In the genomic region with DNA sequence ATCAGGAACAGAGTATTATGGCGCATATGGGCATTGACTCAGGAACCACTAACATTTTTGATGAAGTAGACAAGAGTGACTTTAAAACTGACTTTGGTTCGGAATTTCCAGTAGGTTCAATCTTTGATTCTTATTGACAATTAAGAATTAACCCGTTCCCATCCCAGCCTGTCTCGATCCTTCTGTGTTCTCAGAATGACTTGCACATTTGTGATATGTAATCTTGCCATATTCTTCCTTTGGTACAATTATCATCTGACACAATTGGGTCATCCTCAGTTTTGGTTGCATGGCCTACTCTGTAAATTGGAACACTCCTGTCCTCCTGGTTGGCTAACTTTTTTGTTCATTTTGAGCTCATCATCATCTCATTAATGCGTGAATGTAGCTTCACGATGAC, we compare ENCODE assay signal across 24 cellular contexts. TPM values are rescaled to one million over a fixed set of nuclear protein-coding genes. Genes with fewer than 3 reads are reported as not detected.
A peak's percentile ranks its signal among the peaks of the same experiment; 100 is the strongest.
DNase-seq lines count a peak whose midpoint lies in the region; ATAC-seq, FAIRE-seq and TF ChIP-seq lines count a peak whose summit lies in the region.
"Had no signal": no experiment of that assay in that cellular context is flagged by ENCODE, and none has a peak within 500 bp of the region (broad histone marks: within the 10 kb centered on the region; RNA-seq: fewer than 3 reads in every experiment).

No MANE protein-coding gene starts in this region.

- H4K20me1 ChIP-seq in HepG2 (ENCODE audit: insufficient read depth, low read length): no peaks in the 10 kb centered on the region
- H4K20me1 ChIP-seq: BLaER1 had no signal

- H3K9me3 Mint-ChIP-seq in activated CD4-positive, alpha-beta memory T cell treated with anti-CD3 and anti-CD28 coated beads for 36 hours: peaks cover 14% of the 10 kb centered on the region
- H3K9me3 Mint-ChIP-seq in activated CD4-positive, alpha-beta memory T cell treated with anti-CD3 and anti-CD28 coated beads, Interleukin-2, amount 10 ng/mL, durations not matched to agents 7 days and 5 days: peaks cover 17% of the 10 kb centered on the region
- no peaks in the 10 kb centered on the region for H3K9me3 Mint-ChIP-seq in activated T-helper 17 cell treated with anti-CD3 and anti-CD28 coated beads, Interleukin-2, amount 50 U/mL, for 72 hours
- no peaks in the 10 kb centered on the region for H3K9me3 Mint-ChIP-seq in chondrocyte (ENCODE audit: low read depth)
- H3K9me3 Mint-ChIP-seq: CD4-positive, CD25-positive, alpha-beta regulatory T cell had no signal

- ATAC-seq in HepG2 (no peak), right lobe of liver (no peak)
- peak; percentile 15 for ATAC-seq in activated T-helper 17 cell treated with anti-CD3 and anti-CD28 coated beads, Interleukin-2, amount 50 U/mL, for 72 hours (replicated peaks)

- H2AFZ ChIP-seq in HepG2 (ENCODE audit: low read length): no peak overlapping the region

- no peak overlapping the region for H3K4me3 ChIP-seq in HepG2 (replicated peaks in 1 of 3; ENCODE audit: insufficient read depth in 1 of 3, low read depth in 2 of 3, low read length in 3 of 3)
- no peak overlapping the region for H3K4me3 ChIP-seq in right lobe of liver
- H3K4me3 ChIP-seq in sigmoid colon: no peak overlapping the region
- H3K4me3 ChIP-seq: BLaER1, MG63 had no signal

- POLR2A ChIA-PET in activated CD4-positive, alpha-beta memory T cell treated with anti-CD3 and anti-CD28 coated beads for 36 hours (lab: Charles Lee): interaction anchor here (0.7 to 2.0 kb wide), 4 partner anchors 8 to 17 kb away, joined by 3 to 10 read pairs (median 5); a partner anchor contains a TSS
- POLR2A ChIA-PET in activated CD4-positive, alpha-beta memory T cell treated with anti-CD3 and anti-CD28 coated beads, Interleukin-2, amount 10 ng/mL, durations not matched to agents 7 days and 5 days (lab: Charles Lee): interaction anchor here (0.8 to 1.1 kb wide), 3 partner anchors 10 to 83 kb away, joined by 3 to 7 read pairs (median 5); a partner anchor contains a TSS
- POLR2A ChIA-PET in HepG2 (lab: Yijun Ruan, JAX): interaction anchor here (1.2 kb wide), 1 partner anchor 14 kb away, joined by 3 read pairs; no protein-coding TSS in a partner anchor

- H3K27ac Mint-ChIP-seq in activated CD4-positive, alpha-beta memory T cell treated with anti-CD3 and anti-CD28 coated beads for 36 hours: peak overlapping the region; percentile 10
- no peak overlapping the region for H3K27ac Mint-ChIP-seq in activated CD4-positive, alpha-beta memory T cell treated with anti-CD3 and anti-CD28 coated beads, Interleukin-2, amount 10 ng/mL, durations not matched to agents 7 days and 5 days
- peak overlapping the region; percentile 65 for H3K27ac Mint-ChIP-seq in activated T-helper 17 cell treated with anti-CD3 and anti-CD28 coated beads, Interleukin-2, amount 50 U/mL, for 72 hours
- no peak overlapping the region for H3K27ac Mint-ChIP-seq in chondrocyte (ENCODE audit: unreplicated experiment)
- H3K27ac Mint-ChIP-seq: CD4-positive, CD25-positive, alpha-beta regulatory T cell had no signal

- no peak overlapping the region for H3K4me3 Mint-ChIP-seq in activated CD4-positive, alpha-beta memory T cell treated with anti-CD3 and anti-CD28 coated beads for 36 hours
- H3K4me3 Mint-ChIP-seq in activated CD4-positive, alpha-beta memory T cell treated with anti-CD3 and anti-CD28 coated beads, Interleukin-2, amount 10 ng/mL, durations not matched to agents 7 days and 5 days: no peak overlapping the region
- peak overlapping the region; percentile 58 for H3K4me3 Mint-ChIP-seq in activated T-helper 17 cell treated with anti-CD3 and anti-CD28 coated beads, Interleukin-2, amount 50 U/mL, for 72 hours
- no peak overlapping the region for H3K4me3 Mint-ChIP-seq in chondrocyte (ENCODE audit: unreplicated experiment)
- H3K4me3 Mint-ChIP-seq: CD4-positive, CD25-positive, alpha-beta regulatory T cell had no signal

- no peak overlapping the region for H3K9ac ChIP-seq in HepG2 (ENCODE audit: insufficient read depth, low read depth, low read length)
- H3K9ac ChIP-seq: BLaER1 had no signal

- H3K4me1 Mint-ChIP-seq in activated CD4-positive, alpha-beta memory T cell treated with anti-CD3 and anti-CD28 coated beads for 36 hours (ENCODE audit: low read depth): peaks cover 62% of the 10 kb centered on the region
- peaks cover 60% of the 10 kb centered on the region for H3K4me1 Mint-ChIP-seq in activated CD4-positive, alpha-beta memory T cell treated with anti-CD3 and anti-CD28 coated beads, Interleukin-2, amount 10 ng/mL, durations not matched to agents 7 days and 5 days
- peaks cover 29% of the 10 kb centered on the region for H3K4me1 Mint-ChIP-seq in activated T-helper 17 cell treated with anti-CD3 and anti-CD28 coated beads, Interleukin-2, amount 50 U/mL, for 72 hours
- H3K4me1 Mint-ChIP-seq in chondrocyte (ENCODE audit: low read depth): peaks cover 19% of the 10 kb centered on the region

- no peak overlapping the region for H3K4me2 ChIP-seq in HepG2 (ENCODE audit: low read depth, low read length)
- H3K4me2 ChIP-seq: BLaER1 had no signal

- H3K27me3 Mint-ChIP-seq in activated CD4-positive, alpha-beta memory T cell treated with anti-CD3 and anti-CD28 coated beads for 36 hours: no peaks in the 10 kb centered on the region
- H3K27me3 Mint-ChIP-seq in activated CD4-positive, alpha-beta memory T cell treated with anti-CD3 and anti-CD28 coated beads, Interleukin-2, amount 10 ng/mL, durations not matched to agents 7 days and 5 days: no peaks in the 10 kb centered on the region
- no peaks in the 10 kb centered on the region for H3K27me3 Mint-ChIP-seq in activated T-helper 17 cell treated with anti-CD3 and anti-CD28 coated beads, Interleukin-2, amount 50 U/mL, for 72 hours
- no peaks in the 10 kb centered on the region for H3K27me3 Mint-ChIP-seq in chondrocyte (ENCODE audit: low read depth)
- H3K27me3 Mint-ChIP-seq: CD4-positive, CD25-positive, alpha-beta regulatory T cell had no signal

- TF ChIP-seq POLR2A in HepG2 (IDR thresholded peaks at IDR 0.05; ENCODE audit: insufficient read depth in 1 of 2, low read depth in 2 of 2, low read length in 2 of 2) (no peak), right lobe of liver (IDR thresholded peaks at IDR 0.05) (no peak), sigmoid colon (IDR thresholded peaks at IDR 0.05) (no peak)

- H3K27ac ChIP-seq in HepG2 (ENCODE audit: extremely low read length, insufficient read depth, low read length): no peak overlapping the region
- H3K27ac ChIP-seq in right lobe of liver: no peak overlapping the region
- H3K27ac ChIP-seq in sigmoid colon: no peak overlapping the region
- H3K27ac ChIP-seq: BLaER1 had no signal

- peaks cover 36% of the 10 kb centered on the region for H3K36me3 Mint-ChIP-seq in activated CD4-positive, alpha-beta memory T cell treated with anti-CD3 and anti-CD28 coated beads for 36 hours
- H3K36me3 Mint-ChIP-seq in activated CD4-positive, alpha-beta memory T cell treated with anti-CD3 and anti-CD28 coated beads, Interleukin-2, amount 10 ng/mL, durations not matched to agents 7 days and 5 days (ENCODE audit: low read depth): peaks cover 47% of the 10 kb centered on the region
- H3K36me3 Mint-ChIP-seq in activated T-helper 17 cell treated with anti-CD3 and anti-CD28 coated beads, Interleukin-2, amount 50 U/mL, for 72 hours (ENCODE audit: low read depth): peaks cover 23% of the 10 kb centered on the region
- H3K36me3 Mint-ChIP-seq in chondrocyte (ENCODE audit: low read depth): no peaks in the 10 kb centered on the region
- H3K36me3 Mint-ChIP-seq: CD4-positive, CD25-positive, alpha-beta regulatory T cell had no signal

- H3K4me1 ChIP-seq in HepG2 (ENCODE audit: insufficient read depth, low read length) (peaks cover 33% of the 10 kb centered on the region), right lobe of liver (peaks cover 0 to 2% (median 0%) of the 10 kb centered on the region in 4 donors), sigmoid colon (no peaks in the 10 kb centered on the region)
- H3K4me1 ChIP-seq: BLaER1 had no signal

- H3K79me2 ChIP-seq in HepG2 (ENCODE audit: insufficient read depth, low read length): no peaks in the 10 kb centered on the region

- BruUV-seq in HepG2 (replicated peaks; lab: Mats Ljungman, UMichigan): no TSS peak

- WGBS in HepG2 (ENCODE audit: low lambda C conversion rate): 96% methylated on average over 6 of the region's 6 CpGs
- 89% methylated on average over 6 of the region's 6 CpGs for WGBS in right lobe of liver (ENCODE audit: insufficient coverage, low coverage, low lambda C conversion rate, missing lambda C conversion rate)
- WGBS in sigmoid colon, 2 donors: 96 to 97% methylated on average over 6 of the region's 6 CpGs

- TF ChIP-seq EP300 in HepG2 (IDR thresholded peaks at IDR 0.05; ENCODE audit: low read depth in 2 of 2, low read length in 2 of 2): no peak
- TF ChIP-seq EP300 in HepG2 (CRISPR knock-in tag; IDR thresholded peaks at IDR 0.05; ENCODE audit: borderline replicate concordance): no peak
- TF ChIP-seq EP300 in sigmoid colon (IDR thresholded peaks at IDR 0.05): no peak

- intact Hi-C loops in activated CD4-positive, alpha-beta memory T cell treated with anti-CD3 and anti-CD28 coated beads for 36 hours (cut with micrococcal nuclease): loop anchor here (5.0 kb wide), 1 partner anchor 35 kb away; no protein-coding TSS in a partner anchor
- intact Hi-C loops in HepG2 (cut with micrococcal nuclease; ENCODE audit: unreplicated experiment) (no loop called here), right lobe of liver (cut with DNase I) (no loop called here), sigmoid colon (cut with DNase I) (no loop called here)

- no peak for FAIRE-seq in HepG2 (lab: Jason Lieb, UNC)
- FAIRE-seq: D721Med, RCC 7860 had no signal

- no peaks in the 10 kb centered on the region for H3K9me3 ChIP-seq in HepG2 (ENCODE audit: low read length)
- H3K9me3 ChIP-seq in right lobe of liver: no peaks in the 10 kb centered on the region
- H3K9me3 ChIP-seq in sigmoid colon: no peaks in the 10 kb centered on the region
- H3K9me3 ChIP-seq: BLaER1, MG63 had no signal

- CTCF ChIA-PET in activated CD4-positive, alpha-beta memory T cell treated with anti-CD3 and anti-CD28 coated beads for 36 hours (lab: Charles Lee): interaction anchor here (1.4 to 1.9 kb wide), 5 partner anchors 13 to 90 kb away, joined by 3 to 11 read pairs (median 5); no protein-coding TSS in a partner anchor
- CTCF ChIA-PET in activated CD4-positive, alpha-beta memory T cell treated with anti-CD3 and anti-CD28 coated beads, Interleukin-2, amount 10 ng/mL, durations not matched to agents 7 days and 5 days (lab: Charles Lee): interaction anchor here (0.6 to 1.5 kb wide), 4 partner anchors 8 to 36 kb away, joined by 3 to 5 read pairs (median 3); no protein-coding TSS in a partner anchor
- CTCF ChIA-PET in HepG2 (lab: Yijun Ruan, JAX; ENCODE audit: low intra/inter-chr PET ratio, low total read pairs): no interaction called here

- TF ChIP-seq CTCF in HepG2 (CRISPR knock-in tag; IDR thresholded peaks at IDR 0.05) (no peak), right lobe of liver (IDR thresholded peaks at IDR 0.05) (no peak), chondrocyte (IDR thresholded peaks at IDR 0.05) (no peak), sigmoid colon (IDR thresholded peaks at IDR 0.05) (no peak)

- no peak for DNase-seq in activated CD4-positive, alpha-beta memory T cell treated with anti-CD3 and anti-CD28 coated beads for 36 hours
- DNase-seq in activated CD4-positive, alpha-beta memory T cell treated with anti-CD3 and anti-CD28 coated beads, Interleukin-2, amount 10 ng/mL, durations not matched to agents 7 days and 5 days: no peak
- DNase-seq in HepG2 (ENCODE audit: low spot score): no peak
- no peak for DNase-seq in right lobe of liver
- DNase-seq in chondrocyte (ENCODE audit: low spot score): no peak
- no peak for DNase-seq in sigmoid colon
- DNase-seq: CD4-positive, CD25-positive, alpha-beta regulatory T cell; H7; KG1; MG63; NCI-H1105 treated with DMSO at 0.1 percent for 48 hours; NCI-H146; NCI-H1930; NCI-H446; NCI-H524 treated with DMSO at 0.1 percent for 48 hours; NCI-H774; SIG-M5 had no signal

- in situ Hi-C loops in HepG2 (cut with HindIII; ENCODE audit: extremely low pct_ligation_motif_present, low pct_unique_long_range_greater_than_20kb): no loop called here

- TF ChIP-seq RAD21 in HepG2 (CRISPR knock-in tag; IDR thresholded peaks at IDR 0.05): no peak

- H3K36me3 ChIP-seq in HepG2 (replicated peaks in 1 of 2; ENCODE audit: control insufficient read depth in 1 of 2, insufficient read depth in 2 of 2, low read length in 2 of 2) (no peaks in the 10 kb centered on the region), right lobe of liver (no peaks in the 10 kb centered on the region), sigmoid colon (no peaks in the 10 kb centered on the region)
- H3K36me3 ChIP-seq: MG63 had no signal

- H3K27me3 ChIP-seq in HepG2 (ENCODE audit: control insufficient read depth in 1 of 2, insufficient read depth in 2 of 2, low read length in 2 of 2) (no peaks in the 10 kb centered on the region), right lobe of liver (no peaks in the 10 kb centered on the region), sigmoid colon (no peaks in the 10 kb centered on the region)
- H3K27me3 ChIP-seq: BLaER1, MG63 had no signal

RNA-seq across cellular contexts. Expression of a gene that starts 10.5 kb away (rescaled TPM):
- total RNA-seq in activated CD4-positive, alpha-beta memory T cell treated with anti-CD3 and anti-CD28 coated beads for 36 hours: 10 to 100 TPM; 70.7 to 74.0 TPM
- total RNA-seq in activated CD4-positive, alpha-beta memory T cell treated with anti-CD3 and anti-CD28 coated beads, Interleukin-2, amount 10 ng/mL, durations not matched to agents 7 days and 5 days: 100 to 1,000 TPM; 204 to 222 TPM
- total RNA-seq in HepG2 (2016; rRNA removed; fragmentation: Illumina TruSeq; extraction: Trizol): not detected in 2 replicates
- not detected in 2 replicates for total RNA-seq in HepG2 (2016; cell fraction: cytosol; rRNA removed; fragmentation: Illumina TruSeq; extraction: Trizol; ENCODE audit: low read depth)
- total RNA-seq in HepG2 (2016; cell fraction: insoluble cytoplasmic fraction; rRNA removed; fragmentation: Illumina TruSeq; extraction: Trizol): not detected in 2 replicates
- not detected in 2 replicates for total RNA-seq in HepG2 (2016; cell fraction: membrane; rRNA removed; fragmentation: Illumina TruSeq; extraction: Trizol)
- not detected in 2 replicates for total RNA-seq in HepG2 (2016; cell fraction: nucleus; rRNA removed; fragmentation: Illumina TruSeq; extraction: Trizol)
- not detected in 2 replicates for polyA plus RNA-seq in HepG2 (2011; rRNA removed)
- polyA plus RNA-seq in HepG2 (2011; cell fraction: cytosol; rRNA removed): not detected in 2 replicates
- polyA plus RNA-seq in HepG2 (2011; cell fraction: nucleus; rRNA removed): not detected in 2 replicates
- polyA plus RNA-seq in HepG2 (2012): not detected in 2 replicates
- polyA plus RNA-seq in HepG2 (2016; cell fraction: cytosol; fragmentation: Illumina TruSeq; extraction: Trizol; ENCODE audit: low read depth): not detected in 2 replicates
- polyA plus RNA-seq in HepG2 (2016; cell fraction: insoluble cytoplasmic fraction; fragmentation: Illumina TruSeq; extraction: Trizol; ENCODE audit: low read depth): not detected in 2 replicates
- polyA plus RNA-seq in HepG2 (2016; cell fraction: membrane; fragmentation: Illumina TruSeq; extraction: Trizol; ENCODE audit: low read depth): not detected in 2 replicates
- not detected in 2 replicates for polyA plus RNA-seq in HepG2 (2016; cell fraction: nucleus; fragmentation: Illumina TruSeq; extraction: Trizol; ENCODE audit: insufficient read depth, low read depth)
- polyA minus RNA-seq in HepG2 (2011; rRNA and poly(A)+ RNA removed; ENCODE audit: low replicate concordance): not detected in 2 replicates
- not detected in 2 replicates for polyA minus RNA-seq in HepG2 (2011; cell fraction: cytosol; rRNA and poly(A)+ RNA removed)
- not detected in 2 replicates for polyA minus RNA-seq in HepG2 (2011; cell fraction: nucleus; rRNA and poly(A)+ RNA removed)
- total RNA-seq in right lobe of liver: under 1 TPM in 4 of 6 experiments, not detected in 2; 0.22 to 0.99 (median 0.27) TPM
- 100 to 1,000 TPM; 108 to 131 TPM for total RNA-seq in activated T-helper 17 cell treated with anti-CD3 and anti-CD28 coated beads, Interleukin-2, amount 50 U/mL, for 72 hours
- not detected in 3 replicates for total RNA-seq in chondrocyte
- 1 to 10 TPM in 1 of 4 donors, under 1 TPM in 2, not detected in 1; 0.41 to 2.6 (median 0.55) TPM for total RNA-seq in sigmoid colon
- polyA plus RNA-seq in sigmoid colon: 1 to 10 TPM in 1 of 3 donors, under 1 TPM in 1, not detected in 1; 0.46 to 8.9 TPM
- total RNA-seq: A172, H7, HT1080 had no signal
- polyA plus RNA-seq: AG04450 had no signal

Comparison
In these comparisons a context has a peak if more than half of its experiments do, and no peak if none do; other contexts are left out.
1. H3K27ac Mint-ChIP-seq: peak in activated CD4-positive, alpha-beta memory T cell treated with anti-CD3 and anti-CD28 coated beads for 36 hours (single experiment) and activated T-helper 17 cell treated with anti-CD3 and anti-CD28 coated beads, Interleukin-2, amount 50 U/mL, for 72 hours (single experiment); none in activated CD4-positive, alpha-beta memory T cell treated with anti-CD3 and anti-CD28 coated beads, Interleukin-2, amount 10 ng/mL, durations not matched to agents 7 days and 5 days (single experiment) and chondrocyte (single experiment).
2. RNA of a gene that starts 10.5 kb away (total RNA-seq): 204 to 222 TPM in activated CD4-positive, alpha-beta memory T cell treated with anti-CD3 and anti-CD28 coated beads, Interleukin-2, amount 10 ng/mL, durations not matched to agents 7 days and 5 days, 108 to 131 TPM in activated T-helper 17 cell treated with anti-CD3 and anti-CD28 coated beads, Interleukin-2, amount 50 U/mL, for 72 hours and 70.7 to 74.0 TPM in activated CD4-positive, alpha-beta memory T cell treated with anti-CD3 and anti-CD28 coated beads for 36 hours; 0.41 to 2.6 TPM in sigmoid colon, 0.22 to 0.99 TPM in right lobe of liver, not detected in HepG2 and not detected in chondrocyte; every median in the first group is over 10 times any median in the second.